8 cellular contexts compared by ENCODE assay signal in genomic region chr9:33166263-33167083, GRCh38. TPM values are rescaled to one million over a fixed set of nuclear protein-coding genes. Genes with fewer than 3 reads are reported as not detected.
A peak's percentile ranks its signal among the peaks of the same experiment; 100 is the strongest.
DNase-seq lines count a peak whose midpoint lies in the region; ATAC-seq and TF ChIP-seq lines count a peak whose summit lies in the region.

No MANE protein-coding gene starts in this region.

- no peak for TF ChIP-seq CTCF in heart left ventricle (IDR thresholded peaks at IDR 0.05)

- peaks cover 29 to 47% (median 38%) of the 10 kb centered on the region in 3 donors for H3K4me1 Mint-ChIP-seq in IgD-negative memory B cell
- H3K4me1 Mint-ChIP-seq in activated T-helper 17 cell treated with anti-CD3 and anti-CD28 coated beads, Interleukin-2, amount 50 U/mL, for 72 hours, result peaks cover 35% of the 10 kb centered on the region

- peaks cover 13 to 63% (median 48%) of the 10 kb centered on the region in 12 donors for H3K4me1 ChIP-seq in heart left ventricle

- H3K4me3 ChIP-seq in heart left ventricle, result peak overlapping the region; percentile 65 to 100 (median 91)

- peak overlapping the region; percentile 96 to 100 (median 99) for H3K27ac ChIP-seq in heart left ventricle

- H3K27me3 ChIP-seq in heart left ventricle, result no peaks in the 10 kb centered on the region

- DNase-seq in CD1c-positive myeloid dendritic cell (ENCODE audit: extremely low spot score) (peak; percentile 53), heart left ventricle (peak in 4 of 5 donors; percentile 45 to 71 (median 60)), sciatic nerve (ENCODE audit: low spot score) (peak; percentile 79), globus pallidus (ENCODE audit: low spot score) (no peak), SHP77 treated with DMSO at 0.1 percent for 48 hours (lab: John Stamatoyannopoulos, UW) (no peak)

- 0% methylated on average over 32 to 51 of the region's 51 CpGs for WGBS in heart left ventricle, 4 donors

- H3K9me3 Mint-ChIP-seq in IgD-negative memory B cell, result no peaks in the 10 kb centered on the region
- H3K9me3 Mint-ChIP-seq in activated T-helper 17 cell treated with anti-CD3 and anti-CD28 coated beads, Interleukin-2, amount 50 U/mL, for 72 hours, result peaks cover 3% of the 10 kb centered on the region

- H3K9me3 ChIP-seq in heart left ventricle, result no peaks in the 10 kb centered on the region

- intact Hi-C loops in heart left ventricle (cut with DNase I), result loop anchor here in 7 of 10 donors (1.0 to 10.0 kb wide), 12 partner anchors 26 to 96 kb away; partner anchors contain the start of gene BAG1 (in 1 of the 7)
- intact Hi-C loops in sciatic nerve (cut with DNase I), result loop anchor here (10.0 kb wide), 1 partner anchor 62 kb away; no protein-coding TSS in a partner anchor

- H3K36me3 ChIP-seq in heart left ventricle, result no peaks in the 10 kb centered on the region

- ATAC-seq in GM21390 (IDR thresholded peaks at IDR 0.05; ENCODE audit: unreplicated experiment), result peak; percentile 2
- peak; percentile 11 for ATAC-seq in activated T-helper 17 cell treated with anti-CD3 and anti-CD28 coated beads, Interleukin-2, amount 50 U/mL, for 72 hours (replicated peaks)
- ATAC-seq in heart left ventricle, result peak in 3 of 4 donors; percentile 2 to 38 (median 19)
- peak; percentile 44 for ATAC-seq in sciatic nerve

- H3K4me3 Mint-ChIP-seq in IgD-negative memory B cell, result peak overlapping the region; percentile 89 to 97 (median 93)
- H3K4me3 Mint-ChIP-seq in activated T-helper 17 cell treated with anti-CD3 and anti-CD28 coated beads, Interleukin-2, amount 50 U/mL, for 72 hours, result peak overlapping the region; percentile 100

- H3K27ac Mint-ChIP-seq in IgD-negative memory B cell, result peak overlapping the region; percentile 91 to 95 (median 92)
- peak overlapping the region; percentile 99 for H3K27ac Mint-ChIP-seq in activated T-helper 17 cell treated with anti-CD3 and anti-CD28 coated beads, Interleukin-2, amount 50 U/mL, for 72 hours

- no peak for TF ChIP-seq POLR2A in heart left ventricle (IDR thresholded peaks at IDR 0.05)

- H3K27me3 Mint-ChIP-seq in IgD-negative memory B cell, result no peaks in the 10 kb centered on the region
- no peaks in the 10 kb centered on the region for H3K27me3 Mint-ChIP-seq in activated T-helper 17 cell treated with anti-CD3 and anti-CD28 coated beads, Interleukin-2, amount 50 U/mL, for 72 hours

- no peaks in the 10 kb centered on the region for H3K36me3 Mint-ChIP-seq in IgD-negative memory B cell
- peaks cover 26% of the 10 kb centered on the region for H3K36me3 Mint-ChIP-seq in activated T-helper 17 cell treated with anti-CD3 and anti-CD28 coated beads, Interleukin-2, amount 50 U/mL, for 72 hours (ENCODE audit: low read depth)

RNA-seq across cellular contexts. Expression of gene B4GALT1, which starts 0.7 kb away (rescaled TPM):
- polyA plus RNA-seq in IgD-negative memory B cell (55.1 TPM), heart left ventricle (10 to 100 TPM; 10.6 to 37.2 TPM)
- total RNA-seq in activated T-helper 17 cell treated with anti-CD3 and anti-CD28 coated beads, Interleukin-2, amount 50 U/mL, for 72 hours, result 10 to 100 TPM; 45.4 to 57.9 TPM
- total RNA-seq in heart left ventricle (10 to 100 TPM; 27.4 to 73.3 (median 44.8) TPM), sciatic nerve (85.3 TPM)

Comparison
In these comparisons a context has a peak if more than half of its experiments do, and no peak if none do; other contexts are left out.
1. DNase-seq: peak in CD1c-positive myeloid dendritic cell (single experiment), heart left ventricle (4 of 5) and sciatic nerve (single experiment); none in globus pallidus (single experiment) and SHP77 treated with DMSO at 0.1 percent for 48 hours (single experiment).
2. Peak in every context shown above with its lines, with median percentiles within 50 percentile points of each other: ATAC-seq.